ENCODE assay signal across 9 cellular contexts in genomic region chr4:62644372-62644771, GRCh38.
DNase-seq lines count a peak whose midpoint lies in the region; ATAC-seq and TF ChIP-seq lines count a peak whose summit lies in the region.
"Had no signal": no experiment of that assay in that cellular context is flagged by ENCODE, and none has a peak within 500 bp of the region (broad histone marks: within the 10 kb centered on the region; RNA-seq: fewer than 3 reads in every experiment).

No MANE protein-coding gene starts in this region.

- H2AFZ ChIP-seq in neural progenitor cell (replicated peaks) = no peak overlapping the region

- H3K9me3 ChIP-seq in HAP-1 (no peaks in the 10 kb centered on the region), neural progenitor cell (ENCODE audit: low read depth) (no peaks in the 10 kb centered on the region)

- no peaks in the 10 kb centered on the region for H3K9me3 Mint-ChIP-seq in neural progenitor cell
- H3K9me3 Mint-ChIP-seq in activated T-cell treated with anti-CD3 and anti-CD28 coated beads, Interleukin-2, amount 50 U/mL, for 72 hours = peaks cover 6 to 12% of the 10 kb centered on the region in 2 donors

- H3K9ac ChIP-seq in neural progenitor cell = no peak overlapping the region

- H3K36me3 Mint-ChIP-seq in neural progenitor cell = no peaks in the 10 kb centered on the region
- peaks cover 0 to 2% of the 10 kb centered on the region in 2 donors for H3K36me3 Mint-ChIP-seq in activated T-cell treated with anti-CD3 and anti-CD28 coated beads, Interleukin-2, amount 50 U/mL, for 72 hours (ENCODE audit: insufficient read depth in 2 of 2)

- in situ Hi-C loops in HAP-1 (cut with MboI; ENCODE audit: low sequenced_read_pairs) = no loop called here
- in situ Hi-C loops in astrocyte of the spinal cord (cut with HindIII; ENCODE audit: low sequenced_read_pairs) = no loop called here

- no peak overlapping the region for H3K27ac ChIP-seq in neural progenitor cell

- H3K4me3 ChIP-seq in HAP-1 (no peak overlapping the region), astrocyte of the spinal cord (ENCODE audit: low read depth, low read length) (no peak overlapping the region), neural progenitor cell (no peak overlapping the region)
- H3K4me3 ChIP-seq: lung had no signal

- DNase-seq in HAP-1 (ENCODE audit: low spot score in 2 of 2) = peak; percentile 51 to 77
- peak; percentile 29 for DNase-seq in NCI-H446 treated with DMSO at 0.1 percent for 48 hours (lab: John Stamatoyannopoulos, UW)
- peak; percentile 33 for DNase-seq in astrocyte of the spinal cord (ENCODE audit: low read depth, low spot score)
- peak; percentile 70 for DNase-seq in neural progenitor cell (ENCODE audit: low spot score)
- no peak for DNase-seq in activated T-cell treated with anti-CD3 and anti-CD28 coated beads, Interleukin-2, amount 50 U/mL, for 72 hours
- no peak for DNase-seq in GM19238 (ENCODE audit: insufficient read length, low spot score)
- DNase-seq in GM19240 (ENCODE audit: insufficient read length, low spot score) = no peak
- no peak for DNase-seq in stimulated activated CD4-positive, alpha-beta T cell treated with anti-CD3 and anti-CD28 coated beads, Interleukin-1b, Interleukin-23, amount 100 ng/mL, for 48 hours

- no peak for TF ChIP-seq CTCF in astrocyte of the spinal cord (IDR thresholded peaks at IDR 0.05; ENCODE audit: low read depth, low read length)
- peak; percentile 70 for TF ChIP-seq CTCF in neural progenitor cell (IDR thresholded peaks at IDR 0.05)

- H3K4me3 Mint-ChIP-seq in neural progenitor cell = no peak overlapping the region
- H3K4me3 Mint-ChIP-seq in activated T-cell treated with anti-CD3 and anti-CD28 coated beads, Interleukin-2, amount 50 U/mL, for 72 hours = no peak overlapping the region

- H3K36me3 ChIP-seq in HAP-1 (replicated peaks) (no peaks in the 10 kb centered on the region), neural progenitor cell (no peaks in the 10 kb centered on the region)

- H3K4me1 Mint-ChIP-seq in neural progenitor cell = peaks cover 2% of the 10 kb centered on the region
- H3K4me1 Mint-ChIP-seq in activated T-cell treated with anti-CD3 and anti-CD28 coated beads, Interleukin-2, amount 50 U/mL, for 72 hours (ENCODE audit: low read depth) = no peaks in the 10 kb centered on the region

- no peaks in the 10 kb centered on the region for H3K27me3 Mint-ChIP-seq in neural progenitor cell (ENCODE audit: insufficient read depth, low read depth)
- H3K27me3 Mint-ChIP-seq in activated T-cell treated with anti-CD3 and anti-CD28 coated beads, Interleukin-2, amount 50 U/mL, for 72 hours (ENCODE audit: low read depth) = no peaks in the 10 kb centered on the region

- no peaks in the 10 kb centered on the region for H3K4me1 ChIP-seq in HAP-1
- no peaks in the 10 kb centered on the region for H3K4me1 ChIP-seq in neural progenitor cell

- H3K27ac Mint-ChIP-seq in neural progenitor cell = no peak overlapping the region
- H3K27ac Mint-ChIP-seq in activated T-cell treated with anti-CD3 and anti-CD28 coated beads, Interleukin-2, amount 50 U/mL, for 72 hours = no peak overlapping the region

- no peaks in the 10 kb centered on the region for H3K79me2 ChIP-seq in neural progenitor cell (ENCODE audit: low read depth)

- H3K27me3 ChIP-seq in HAP-1 (ENCODE audit: low read depth) (no peaks in the 10 kb centered on the region), neural progenitor cell (no peaks in the 10 kb centered on the region)

- no peaks in the 10 kb centered on the region for H4K20me1 ChIP-seq in neural progenitor cell (ENCODE audit: low read depth)

- no peak overlapping the region for H3K4me2 ChIP-seq in neural progenitor cell

- ATAC-seq in activated T-cell treated with anti-CD3 and anti-CD28 coated beads, Interleukin-2, amount 50 U/mL, for 72 hours (replicated peaks in 1 of 2) = no peak

- H3F3A ChIP-seq in neural progenitor cell (ENCODE audit: low read depth) = no peaks in the 10 kb centered on the region

Comparison
In these comparisons a context has a peak if more than half of its experiments do, and no peak if none do; other contexts are left out.
1. DNase-seq: peak in HAP-1 (2 of 2), NCI-H446 treated with DMSO at 0.1 percent for 48 hours (single experiment), astrocyte of the spinal cord (single experiment) and neural progenitor cell (single experiment); none in activated T-cell treated with anti-CD3 and anti-CD28 coated beads, Interleukin-2, amount 50 U/mL, for 72 hours (0 of 2), GM19238 (single experiment), GM19240 (single experiment) and stimulated activated CD4-positive, alpha-beta T cell treated with anti-CD3 and anti-CD28 coated beads, Interleukin-1b, Interleukin-23, amount 100 ng/mL, for 48 hours (single experiment).